Comparison of ENCODE assay signal across 8 cellular contexts in genomic region chr9:88173378-88173999, GRCh38. TPM values are rescaled to one million over a fixed set of nuclear protein-coding genes. Genes with fewer than 3 reads are reported as not detected.
DNase-seq lines count a peak whose midpoint lies in the region; ATAC-seq and TF ChIP-seq lines count a peak whose summit lies in the region.

No MANE protein-coding gene starts in this region.

- no peak for TF ChIP-seq POLR2A in esophagus squamous epithelium (IDR thresholded peaks at IDR 0.05)

- POLR2A ChIA-PET in activated CD8-positive, alpha-beta T cell treated with anti-CD3 and anti-CD28 coated beads, Interleukin-2, amount 10 ng/mL, durations not matched to agents 7 days and 5 days (lab: Charles Lee) = no interaction called here

- 64 to 69% methylated on average over 10 of the region's 10 CpGs for WGBS in esophagus squamous epithelium, 2 donors

- H3K27ac ChIP-seq in cardiac muscle cell (no peak overlapping the region), esophagus squamous epithelium (no peak overlapping the region)

- no peaks in the 10 kb centered on the region for H3K27me3 ChIP-seq in cardiac muscle cell
- no peaks in the 10 kb centered on the region for H3K27me3 ChIP-seq in esophagus squamous epithelium

- no peak overlapping the region for H3K4me3 Mint-ChIP-seq in activated CD8-positive, alpha-beta T cell treated with anti-CD3 and anti-CD28 coated beads, Interleukin-2, amount 10 ng/mL, durations not matched to agents 7 days and 5 days

- intact Hi-C loops in Right ventricle myocardium inferior (cut with DNase I) (loop anchor here (5.0 kb wide), 1 partner anchor 404 kb away; no protein-coding TSS in a partner anchor), esophagus squamous epithelium (cut with DNase I) (no loop called here)

- H3K27ac Mint-ChIP-seq in activated CD8-positive, alpha-beta T cell treated with anti-CD3 and anti-CD28 coated beads, Interleukin-2, amount 10 ng/mL, durations not matched to agents 7 days and 5 days = no peak overlapping the region

- H3K9me3 Mint-ChIP-seq in activated CD8-positive, alpha-beta T cell treated with anti-CD3 and anti-CD28 coated beads, Interleukin-2, amount 10 ng/mL, durations not matched to agents 7 days and 5 days (ENCODE audit: insufficient read depth) = no peaks in the 10 kb centered on the region

- CTCF ChIA-PET in activated CD8-positive, alpha-beta T cell treated with anti-CD3 and anti-CD28 coated beads, Interleukin-2, amount 10 ng/mL, durations not matched to agents 7 days and 5 days (lab: Charles Lee) = interaction anchor here (0.9 to 1.2 kb wide), 2 partner anchors 8 to 405 kb away, joined by 3 to 5 read pairs; no protein-coding TSS in a partner anchor

- H3K36me3 ChIP-seq in cardiac muscle cell (no peaks in the 10 kb centered on the region), esophagus squamous epithelium (no peaks in the 10 kb centered on the region)

- H3K4me3 ChIP-seq in cardiac muscle cell = no peak overlapping the region
- H3K4me3 ChIP-seq in esophagus squamous epithelium = no peak overlapping the region

- no peak for ATAC-seq in Right ventricle myocardium inferior
- ATAC-seq in activated CD8-positive, alpha-beta T cell treated with anti-CD3 and anti-CD28 coated beads, Interleukin-2, amount 10 ng/mL, durations not matched to agents 7 days and 5 days = peak; percentile 73
- no peak for ATAC-seq in GM19397 (IDR thresholded peaks at IDR 0.05; ENCODE audit: unreplicated experiment)
- ATAC-seq in GM19463 (IDR thresholded peaks at IDR 0.05; ENCODE audit: unreplicated experiment) = no peak

- TF ChIP-seq CTCF in cardiac muscle cell (IDR thresholded peaks at IDR 0.05; ENCODE audit: low read depth, low read length) (peak; percentile 89), esophagus squamous epithelium (IDR thresholded peaks at IDR 0.05) (peak in 4 of 6 experiments; percentile 30 to 42 (median 38))

- H3K4me1 Mint-ChIP-seq in activated CD8-positive, alpha-beta T cell treated with anti-CD3 and anti-CD28 coated beads, Interleukin-2, amount 10 ng/mL, durations not matched to agents 7 days and 5 days (ENCODE audit: low read depth) = peaks cover 10% of the 10 kb centered on the region

- DNase-seq in cardiac muscle cell (ENCODE audit: low read depth in 1 of 2, low spot score in 1 of 2) = peak; percentile 75 to 85
- DNase-seq in Right ventricle myocardium inferior (ENCODE audit: missing footprints) = no peak
- DNase-seq in NCI-H69 (lab: John Stamatoyannopoulos, UW) = peak; percentile 80
- DNase-seq in activated CD8-positive, alpha-beta T cell treated with anti-CD3 and anti-CD28 coated beads, Interleukin-2, amount 10 ng/mL, durations not matched to agents 7 days and 5 days = peak; percentile 76
- DNase-seq in esophagus squamous epithelium (lab: John Stamatoyannopoulos, UW) = no peak
- DNase-seq in pons (ENCODE audit: low spot score) = peak; percentile 53

- H3K4me1 ChIP-seq in cardiac muscle cell (ENCODE audit: low read depth) (no peaks in the 10 kb centered on the region), esophagus squamous epithelium (no peaks in the 10 kb centered on the region)

- H3K36me3 Mint-ChIP-seq in activated CD8-positive, alpha-beta T cell treated with anti-CD3 and anti-CD28 coated beads, Interleukin-2, amount 10 ng/mL, durations not matched to agents 7 days and 5 days (ENCODE audit: low read depth) = no peaks in the 10 kb centered on the region

- H3K9me3 ChIP-seq in cardiac muscle cell (ENCODE audit: low read depth) (no peaks in the 10 kb centered on the region), esophagus squamous epithelium (peaks cover 0 to under 1% (median 0%) of the 10 kb centered on the region in 3 donors)

- H3K27me3 Mint-ChIP-seq in activated CD8-positive, alpha-beta T cell treated with anti-CD3 and anti-CD28 coated beads, Interleukin-2, amount 10 ng/mL, durations not matched to agents 7 days and 5 days (ENCODE audit: low read depth) = peaks cover 38% of the 10 kb centered on the region

RNA-seq across cellular contexts. Expression of gene SPATA31C2, which starts 35.2 kb away (rescaled TPM):
- total RNA-seq in cardiac muscle cell (not detected in 2 replicates), Right ventricle myocardium inferior (not detected), esophagus squamous epithelium (not detected)
- not detected in 2 replicates for polyA plus RNA-seq in cardiac muscle cell
- not detected for total RNA-seq in activated CD8-positive, alpha-beta T cell treated with anti-CD3 and anti-CD28 coated beads, Interleukin-2, amount 10 ng/mL, durations not matched to agents 7 days and 5 days

Comparison
In these comparisons a context has a peak if more than half of its experiments do, and no peak if none do; other contexts are left out.
1. DNase-seq: peak in cardiac muscle cell (2 of 2), NCI-H69 (single experiment), activated CD8-positive, alpha-beta T cell treated with anti-CD3 and anti-CD28 coated beads, Interleukin-2, amount 10 ng/mL, durations not matched to agents 7 days and 5 days (single experiment) and pons (single experiment); none in Right ventricle myocardium inferior (single experiment) and esophagus squamous epithelium (single experiment).